ENCODE assay signal across 8 cellular contexts in genomic region chr11:63818609-63819008, GRCh38.
"Had no signal": no experiment of that assay in that cellular context is flagged by ENCODE, and none has a peak within 500 bp of the region (broad histone marks: within the 10 kb centered on the region; RNA-seq: fewer than 3 reads in every experiment).

No MANE protein-coding gene starts in this region.

- H2AFZ ChIP-seq: GM23248 had no signal

- H3K4me3 Mint-ChIP-seq: H9 had no signal

- H3K27ac ChIP-seq: GM23248, HL-60 had no signal

- DNase-seq: GM23248, GOT3, H9, HCEC 1CT, IMR-90, KG1 had no signal

- FAIRE-seq: K562 had no signal

- H3K9me3 Mint-ChIP-seq: H9 had no signal

- H3K4me3 ChIP-seq: GM23248, K562 had no signal

- H3K9ac ChIP-seq: GM23248 had no signal

- ATAC-seq: K562 had no signal

- H3K27ac Mint-ChIP-seq: H9 had no signal
